16 cellular contexts compared by ENCODE assay signal in the genomic region with DNA sequence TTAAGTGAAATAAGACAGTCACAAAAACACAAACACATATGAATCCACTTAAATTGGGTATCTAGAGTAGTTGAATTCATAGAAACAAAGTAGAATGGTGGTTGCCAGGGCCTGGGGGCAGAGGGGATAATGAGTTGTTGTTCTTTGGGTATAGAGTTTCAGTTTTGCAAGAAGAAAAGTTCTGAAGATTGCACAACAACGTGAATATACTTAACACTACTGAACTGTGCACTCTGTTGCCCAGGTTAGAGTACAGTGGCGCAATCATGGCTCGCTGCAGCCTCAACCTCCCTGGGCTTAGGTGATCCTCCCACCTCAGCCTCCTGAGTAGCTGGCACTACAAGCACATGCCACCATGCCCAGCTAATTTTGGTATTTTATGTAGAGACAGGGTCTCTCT. TPM values are rescaled to one million over a fixed set of nuclear protein-coding genes. Genes with fewer than 3 reads are reported as not detected.
DNase-seq lines count a peak whose midpoint lies in the region; ATAC-seq, FAIRE-seq and TF ChIP-seq lines count a peak whose summit lies in the region.
"Had no signal": no experiment of that assay in that cellular context is flagged by ENCODE, and none has a peak within 500 bp of the region (broad histone marks: within the 10 kb centered on the region; RNA-seq: fewer than 3 reads in every experiment).

No MANE protein-coding gene starts in this region.

- H3K4me1 ChIP-seq in lower lobe of right lung = peaks cover 39% of the 10 kb centered on the region

- CTCF ChIA-PET in activated naive CD4-positive, alpha-beta T cell treated with anti-CD3 and anti-CD28 coated beads for 36 hours (lab: Charles Lee) = no interaction called here

- no peak overlapping the region for H3K4me3 ChIP-seq in bronchial epithelial cell (ENCODE audit: low read depth, low read length)
- no peak overlapping the region for H3K4me3 ChIP-seq in lower lobe of right lung

- no peak for DNase-seq in GM12891 (ENCODE audit: insufficient read length, low spot score)
- DNase-seq in NOMO-1 treated with DMSO at 0.1 percent for 48 hours (lab: John Stamatoyannopoulos, UW; ENCODE audit: unreplicated experiment) = peak; percentile 44
- DNase-seq in bronchial epithelial cell (ENCODE audit: low read depth) = peak; percentile 71
- no peak for DNase-seq in lower lobe of right lung
- no peak for DNase-seq in activated naive CD4-positive, alpha-beta T cell treated with anti-CD3 and anti-CD28 coated beads for 36 hours
- DNase-seq in nephron progenitor cell = no peak
- DNase-seq in midbrain (lab: John Stamatoyannopoulos, UW) = no peak
- DNase-seq: activated CD4-positive, alpha-beta T cell treated with anti-CD3 and anti-CD28 coated beads, Interleukin-2, amount 50 U/mL, for 48 hours; activated T-cell treated with anti-CD3 and anti-CD28 coated beads, Interleukin-2, amount 50 U/mL, for 48 hours; central memory CD4-positive, alpha-beta T cell; natural killer cell; NCI-H187 treated with DMSO at 0.1 percent for 48 hours; PC-3; stimulated activated naive CD8-positive, alpha-beta T cell treated with anti-CD3 and anti-CD28 coated beads, Interleukin-15, amount 100 ng/mL, for 72 hours had no signal

- no peak overlapping the region for H3K27ac Mint-ChIP-seq in activated naive CD4-positive, alpha-beta T cell treated with anti-CD3 and anti-CD28 coated beads for 36 hours
- no peak overlapping the region for H3K27ac Mint-ChIP-seq in nephron progenitor cell
- H3K27ac Mint-ChIP-seq: natural killer cell; stimulated activated naive CD8-positive, alpha-beta T cell treated with anti-CD3 and anti-CD28 coated beads, Interleukin-15, amount 100 ng/mL, for 72 hours had no signal

- H3K4me3 Mint-ChIP-seq in activated naive CD4-positive, alpha-beta T cell treated with anti-CD3 and anti-CD28 coated beads for 36 hours = no peak overlapping the region
- no peak overlapping the region for H3K4me3 Mint-ChIP-seq in nephron progenitor cell
- H3K4me3 Mint-ChIP-seq: natural killer cell; stimulated activated naive CD8-positive, alpha-beta T cell treated with anti-CD3 and anti-CD28 coated beads, Interleukin-15, amount 100 ng/mL, for 72 hours had no signal

- H3K27me3 ChIP-seq in bronchial epithelial cell (ENCODE audit: control insufficient read depth, insufficient read depth, low read length) = no peaks in the 10 kb centered on the region
- H3K27me3 ChIP-seq in lower lobe of right lung (ENCODE audit: low read depth) = peaks cover 11% of the 10 kb centered on the region

- H3K27ac ChIP-seq in lower lobe of right lung = peak overlapping the region; percentile 86

- H3K36me3 ChIP-seq in bronchial epithelial cell (ENCODE audit: control insufficient read depth, insufficient read depth, low read length) (no peaks in the 10 kb centered on the region), lower lobe of right lung (no peaks in the 10 kb centered on the region)

- H3K9me3 Mint-ChIP-seq in activated naive CD4-positive, alpha-beta T cell treated with anti-CD3 and anti-CD28 coated beads for 36 hours = no peaks in the 10 kb centered on the region
- no peaks in the 10 kb centered on the region for H3K9me3 Mint-ChIP-seq in nephron progenitor cell
- H3K9me3 Mint-ChIP-seq: natural killer cell; stimulated activated naive CD8-positive, alpha-beta T cell treated with anti-CD3 and anti-CD28 coated beads, Interleukin-15, amount 100 ng/mL, for 72 hours had no signal

- H3K9me3 ChIP-seq in lower lobe of right lung = no peaks in the 10 kb centered on the region

- TF ChIP-seq POLR2A in GM12891 (IDR thresholded peaks at IDR 0.05; ENCODE audit: low read depth, low read length) = no peak

- intact Hi-C loops in lower lobe of right lung (cut with DNase I) = no loop called here
- intact Hi-C loops in activated naive CD4-positive, alpha-beta T cell treated with anti-CD3 and anti-CD28 coated beads for 36 hours (cut with micrococcal nuclease) = no loop called here

- no peaks in the 10 kb centered on the region for H3K4me1 Mint-ChIP-seq in activated naive CD4-positive, alpha-beta T cell treated with anti-CD3 and anti-CD28 coated beads for 36 hours (ENCODE audit: low read depth)
- H3K4me1 Mint-ChIP-seq in nephron progenitor cell = peaks cover 38% of the 10 kb centered on the region
- H3K4me1 Mint-ChIP-seq: natural killer cell; stimulated activated naive CD8-positive, alpha-beta T cell treated with anti-CD3 and anti-CD28 coated beads, Interleukin-15, amount 100 ng/mL, for 72 hours had no signal

- H3K27me3 Mint-ChIP-seq in activated naive CD4-positive, alpha-beta T cell treated with anti-CD3 and anti-CD28 coated beads for 36 hours (ENCODE audit: low read depth) = peaks cover 32% of the 10 kb centered on the region
- H3K27me3 Mint-ChIP-seq in nephron progenitor cell (ENCODE audit: low read depth, poor library complexity) = peaks cover 47% of the 10 kb centered on the region

- TF ChIP-seq CTCF in bronchial epithelial cell (IDR thresholded peaks at IDR 0.05; ENCODE audit: insufficient read depth, low read length, severe bottlenecking) = no peak
- TF ChIP-seq CTCF in lower lobe of right lung (IDR thresholded peaks at IDR 0.05) = no peak
- TF ChIP-seq CTCF in nephron progenitor cell (IDR thresholded peaks at IDR 0.05) = no peak

- no peaks in the 10 kb centered on the region for H3K36me3 Mint-ChIP-seq in activated naive CD4-positive, alpha-beta T cell treated with anti-CD3 and anti-CD28 coated beads for 36 hours (ENCODE audit: low read depth)
- no peaks in the 10 kb centered on the region for H3K36me3 Mint-ChIP-seq in nephron progenitor cell (ENCODE audit: low read depth)
- H3K36me3 Mint-ChIP-seq: natural killer cell had no signal

- FAIRE-seq in GM12891 (lab: Jason Lieb, UNC) (peak; percentile 9), bronchial epithelial cell (lab: Jason Lieb, UNC) (peak; percentile 85)

- ATAC-seq in lower lobe of right lung = no peak
- ATAC-seq in HG03457 (IDR thresholded peaks at IDR 0.05; ENCODE audit: unreplicated experiment) = no peak
- ATAC-seq: natural killer cell; PC-3; stimulated activated naive CD8-positive, alpha-beta T cell treated with anti-CD3 and anti-CD28 coated beads, Interleukin-15, amount 100 ng/mL, for 72 hours had no signal

TF ChIP-seq in GM12891, 5 proteins besides CTCF, POLR2A, EP300 and RAD21:
- TF ChIP-seq POLR2AphosphoS5 (IDR thresholded peaks at IDR 0.05; ENCODE audit: low read depth, low read length) (no peak), PAX5 (IDR thresholded peaks at IDR 0.05; ENCODE audit: insufficient read depth, low read length, severe bottlenecking) (no peak), SPI1 (IDR thresholded peaks at IDR 0.05; ENCODE audit: low read depth, low read length) (no peak), POU2F2 (IDR thresholded peaks at IDR 0.05; ENCODE audit: low read depth, low read length) (no peak), TAF1 (IDR thresholded peaks at IDR 0.05; ENCODE audit: low read depth, low read length) (no peak)

RNA-seq across cellular contexts. Expression of gene GRAMD2A, which starts 14.9 kb away (rescaled TPM):
- 0.19 TPM for polyA plus RNA-seq in GM12891 (2012; ENCODE audit: low read depth, missing spikeins)
- total RNA-seq in bronchial epithelial cell (4.6 and 5.5 TPM in 2 replicates), lower lobe of right lung (29.3 TPM)
- total RNA-seq in activated naive CD4-positive, alpha-beta T cell treated with anti-CD3 and anti-CD28 coated beads for 36 hours = not detected
- total RNA-seq: lung microvascular endothelial cell, natural killer cell had no signal

RNA-seq across cellular contexts. Expression of gene PKM, which starts 48.3 kb away (rescaled TPM):
- polyA plus RNA-seq in GM12891 (2012; ENCODE audit: low read depth, missing spikeins) = 1,892 TPM
- total RNA-seq in bronchial epithelial cell (1,045 and 1,080 TPM in 2 replicates), lower lobe of right lung (443 TPM)
- total RNA-seq in activated naive CD4-positive, alpha-beta T cell treated with anti-CD3 and anti-CD28 coated beads for 36 hours = 1,000 to 10,000 TPM; 1,794 to 1,797 TPM

Comparison
In these comparisons a context has a peak if more than half of its experiments do, and no peak if none do; other contexts are left out.
1. DNase-seq: peak in NOMO-1 treated with DMSO at 0.1 percent for 48 hours (single experiment) and bronchial epithelial cell (single experiment); none in GM12891 (single experiment), lower lobe of right lung (single experiment), activated naive CD4-positive, alpha-beta T cell treated with anti-CD3 and anti-CD28 coated beads for 36 hours (single experiment), nephron progenitor cell (single experiment) and midbrain (single experiment).